Comparison of ENCODE assay signal across 14 cellular contexts in genomic region chr6:30862156-30862875, GRCh38. TPM values are rescaled to one million over a fixed set of nuclear protein-coding genes. Genes with fewer than 3 reads are reported as not detected.
DNase-seq lines count a peak whose midpoint lies in the region; ATAC-seq and TF ChIP-seq lines count a peak whose summit lies in the region.
"Had no signal": no experiment of that assay in that cellular context is flagged by ENCODE, and none has a peak within 500 bp of the region (broad histone marks: within the 10 kb centered on the region; RNA-seq: fewer than 3 reads in every experiment).

No MANE protein-coding gene starts in this region.

- TF ChIP-seq CTCF in osteoblast (IDR thresholded peaks at IDR 0.05; ENCODE audit: extremely low read depth, low read depth, low read length) (no peak), upper lobe of left lung (IDR thresholded peaks at IDR 0.05) (no peak), A673 (conservative IDR thresholded peaks at IDR 0.05; ENCODE audit: low read depth, low read length) (no peak)

- POLR2A ChIA-PET in A673 (lab: Charles Lee; ENCODE audit: low non-redundant PET), result interaction anchor here (0.6 kb wide), 1 partner anchor 183 kb away, joined by 4 read pairs; no protein-coding TSS in a partner anchor

- peaks cover 10% of the 10 kb centered on the region for H3K9me3 Mint-ChIP-seq in activated T-helper 17 cell treated with anti-CD3 and anti-CD28 coated beads, Interleukin-2, amount 50 U/mL, for 72 hours

- H3K79me2 ChIP-seq in osteoblast (ENCODE audit: insufficient read depth, low read length), result no peaks in the 10 kb centered on the region

- H3K9me3 ChIP-seq in osteoblast (ENCODE audit: low read depth, low read length) (no peaks in the 10 kb centered on the region), upper lobe of left lung (peaks cover 0 to 4% (median 0%) of the 10 kb centered on the region in 4 donors), A673 (ENCODE audit: low read depth, low read length, poor library complexity, severe bottlenecking) (no peaks in the 10 kb centered on the region)
- H3K9me3 ChIP-seq: BE2C had no signal

- no peaks in the 10 kb centered on the region for H4K20me1 ChIP-seq in osteoblast (ENCODE audit: insufficient read depth, low read length)

- peak overlapping the region; percentile 92 for H2AFZ ChIP-seq in osteoblast (ENCODE audit: low read length)

- H3K36me3 Mint-ChIP-seq in activated T-helper 17 cell treated with anti-CD3 and anti-CD28 coated beads, Interleukin-2, amount 50 U/mL, for 72 hours (ENCODE audit: low read depth), result no peaks in the 10 kb centered on the region

- H3K36me3 ChIP-seq in osteoblast (ENCODE audit: insufficient read depth, low read length) (no peaks in the 10 kb centered on the region), upper lobe of left lung (no peaks in the 10 kb centered on the region), A673 (ENCODE audit: insufficient read depth, low read length, poor library complexity, severe bottlenecking) (no peaks in the 10 kb centered on the region)
- H3K36me3 ChIP-seq: BE2C had no signal

- 69 to 77% methylated on average over 10 of the region's 10 CpGs for WGBS in upper lobe of left lung, 2 donors

- DNase-seq in EH (ENCODE audit: low read depth) (peak; percentile 57), islet precursor cell (peak; percentile 33), osteoblast (ENCODE audit: insufficient read length, low spot score, missing footprints) (peak; percentile 66), upper lobe of left lung (no peak), activated gamma-delta T cell (lab: John Stamatoyannopoulos, UW) (no peak), A172 (ENCODE audit: low spot score) (no peak), A673 (ENCODE audit: low spot score) (no peak)
- DNase-seq: ACHN, BE2C, MV-4-11, NCI-H1417 treated with DMSO at 0.1 percent for 48 hours, NCI-H2081 treated with DMSO at 0.1 percent for 48 hours, NCI-H524 had no signal

- no peak overlapping the region for H3K4me2 ChIP-seq in osteoblast (ENCODE audit: insufficient read depth, low read length)

- H3K4me1 ChIP-seq in osteoblast (ENCODE audit: insufficient read depth, low read length) (no peaks in the 10 kb centered on the region), upper lobe of left lung (no peaks in the 10 kb centered on the region), A673 (ENCODE audit: insufficient read depth, low read length, poor library complexity, severe bottlenecking) (no peaks in the 10 kb centered on the region)
- H3K4me1 ChIP-seq: BE2C had no signal

- TF ChIP-seq EP300 in upper lobe of left lung (IDR thresholded peaks at IDR 0.05), result no peak

- CTCF ChIA-PET in A673 (lab: Charles Lee), result interaction anchor here (0.6 kb wide), 1 partner anchor 33 kb away, joined by 3 read pairs; no protein-coding TSS in a partner anchor

- no peak overlapping the region for H3K4me3 ChIP-seq in osteoblast (ENCODE audit: insufficient read depth, low read length)
- H3K4me3 ChIP-seq in upper lobe of left lung, result no peak overlapping the region
- no peak overlapping the region for H3K4me3 ChIP-seq in A673 (ENCODE audit: low read depth, low read length, poor library complexity, severe bottlenecking)

- no peaks in the 10 kb centered on the region for H3K27me3 Mint-ChIP-seq in activated T-helper 17 cell treated with anti-CD3 and anti-CD28 coated beads, Interleukin-2, amount 50 U/mL, for 72 hours

- H3K4me1 Mint-ChIP-seq in activated T-helper 17 cell treated with anti-CD3 and anti-CD28 coated beads, Interleukin-2, amount 50 U/mL, for 72 hours, result peaks cover 16% of the 10 kb centered on the region

- no peak overlapping the region for H3K4me3 Mint-ChIP-seq in activated T-helper 17 cell treated with anti-CD3 and anti-CD28 coated beads, Interleukin-2, amount 50 U/mL, for 72 hours

- H3K27ac Mint-ChIP-seq in activated T-helper 17 cell treated with anti-CD3 and anti-CD28 coated beads, Interleukin-2, amount 50 U/mL, for 72 hours, result peak overlapping the region; percentile 73

- H3K27ac ChIP-seq in osteoblast (ENCODE audit: low read depth, low read length) (no peak overlapping the region), upper lobe of left lung (no peak overlapping the region), A673 (ENCODE audit: low read depth, low read length, poor library complexity, severe bottlenecking) (no peak overlapping the region)

- TF ChIP-seq POLR2A in upper lobe of left lung (IDR thresholded peaks at IDR 0.05), result no peak

- intact Hi-C loops in A673 (cut with micrococcal nuclease; ENCODE audit: unreplicated experiment), result no loop called here

- BruUV-seq in A673 (replicated peaks; lab: Mats Ljungman, UMichigan), result no TSS peak

- no peak for ATAC-seq in activated T-helper 17 cell treated with anti-CD3 and anti-CD28 coated beads, Interleukin-2, amount 50 U/mL, for 72 hours (replicated peaks)
- no peak for ATAC-seq in upper lobe of left lung (ENCODE audit: low FRiP score in 2 of 2)

- H3K27me3 ChIP-seq in osteoblast (ENCODE audit: insufficient read depth, low read length), result no peaks in the 10 kb centered on the region
- H3K27me3 ChIP-seq in upper lobe of left lung, result no peaks in the 10 kb centered on the region
- H3K27me3 ChIP-seq in A673 (replicated peaks; ENCODE audit: insufficient read depth, low read depth, low read length, poor library complexity), result no peaks in the 10 kb centered on the region
- H3K27me3 ChIP-seq: BE2C had no signal

RNA-seq across cellular contexts. Expression of gene DDR1, which starts 22.0 kb away (rescaled TPM):
- 10 to 100 TPM in 1 of 2 donors, 1 to 10 TPM in 1; 3.0 to 19.5 TPM for total RNA-seq in activated T-helper 17 cell treated with anti-CD3 and anti-CD28 coated beads, Interleukin-2, amount 50 U/mL, for 72 hours
- total RNA-seq in osteoblast (13.0 and 22.4 TPM in 2 replicates), upper lobe of left lung (100 to 1,000 TPM in 5 of 6 donors, 10 to 100 TPM in 1; 75.4 to 147 (median 111) TPM), A673 (2021) (48.0 and 57.9 TPM in 2 replicates)
- 39.0 and 50.9 TPM in 2 replicates for total RNA-seq in A172 (2014; rRNA removed; shearing (Covaris generic))

RNA-seq across cellular contexts. Expression of gene GTF2H4, which starts 45.7 kb away (rescaled TPM):
- total RNA-seq in activated T-helper 17 cell treated with anti-CD3 and anti-CD28 coated beads, Interleukin-2, amount 50 U/mL, for 72 hours, result 10 to 100 TPM; 34.3 to 39.9 TPM
- total RNA-seq in osteoblast (8.8 and 10.9 TPM in 2 replicates), upper lobe of left lung (10 to 100 TPM; 10.1 to 47.6 (median 27.6) TPM), A673 (2021) (42.6 and 45.9 TPM in 2 replicates)
- 8.9 and 24.9 TPM in 2 replicates for total RNA-seq in A172 (2014; rRNA removed; shearing (Covaris generic))

RNA-seq across cellular contexts. Expression of gene VARS2, which starts 51.7 kb away (rescaled TPM):
- total RNA-seq in activated T-helper 17 cell treated with anti-CD3 and anti-CD28 coated beads, Interleukin-2, amount 50 U/mL, for 72 hours, result 10 to 100 TPM; 50.5 to 64.4 TPM
- 14.5 and 15.6 TPM in 2 replicates for total RNA-seq in osteoblast
- total RNA-seq in upper lobe of left lung, result 10 to 100 TPM; 23.0 to 56.6 (median 29.5) TPM
- total RNA-seq in A172 (2014; rRNA removed; shearing (Covaris generic)), result 25.2 and 28.2 TPM in 2 replicates
- 48.4 and 53.4 TPM in 2 replicates for total RNA-seq in A673 (2021)

Comparison
In these comparisons a context has a peak if more than half of its experiments do, and no peak if none do; other contexts are left out.
1. DNase-seq: peak in EH (single experiment), islet precursor cell (single experiment) and osteoblast (single experiment); none in upper lobe of left lung (0 of 2), activated gamma-delta T cell (single experiment), A172 (single experiment) and A673 (single experiment).